19 cellular contexts compared by ENCODE assay signal in genomic region chr19:44975444-44975843, GRCh38. TPM values are rescaled to one million over a fixed set of nuclear protein-coding genes. Genes with fewer than 3 reads are reported as not detected.
A peak's percentile ranks its signal among the peaks of the same experiment; 100 is the strongest.
DNase-seq lines count a peak whose midpoint lies in the region; ATAC-seq and TF ChIP-seq lines count a peak whose summit lies in the region.
"Had no signal": no experiment of that assay in that cellular context is flagged by ENCODE, and none has a peak within 500 bp of the region (broad histone marks: within the 10 kb centered on the region; RNA-seq: fewer than 3 reads in every experiment).

No MANE protein-coding gene starts in this region.

- no peak for DNase-seq in adipocyte (ENCODE audit: low read depth)
- DNase-seq in adrenal gland: peak in 5 of 7 donors; percentile 56 to 75 (median 59)
- DNase-seq in osteoblast (ENCODE audit: insufficient read length, low spot score, missing footprints): peak; percentile 23
- no peak for DNase-seq in DMS 273 treated with DMSO at 0.1 percent for 48 hours (lab: John Stamatoyannopoulos, UW)
- DNase-seq: C1 segment of cervical spinal cord; Calu3; CD4-positive, alpha-beta memory T cell; COR-L47; DMS153; DND-41; GM23248; H7; HCEC 1CT had no signal

- H3K79me2 ChIP-seq in osteoblast (ENCODE audit: insufficient read depth, low read length): peaks cover 1% of the 10 kb centered on the region

- TF ChIP-seq CTCF in adrenal gland (IDR thresholded peaks at IDR 0.05) (no peak), osteoblast (IDR thresholded peaks at IDR 0.05; ENCODE audit: extremely low read depth, low read depth, low read length) (no peak)

- no peak overlapping the region for H2AFZ ChIP-seq in osteoblast (ENCODE audit: low read length)
- H2AFZ ChIP-seq: GM23248 had no signal

- intact Hi-C loops in adrenal gland (cut with DNase I): no loop called here

- TF ChIP-seq POLR2A in adrenal gland (IDR thresholded peaks at IDR 0.05): no peak

- H3K9me3 ChIP-seq in adipocyte (ENCODE audit: control insufficient read depth, low read length) (no peaks in the 10 kb centered on the region), adrenal gland (replicated peaks in 1 of 3) (no peaks in the 10 kb centered on the region), osteoblast (ENCODE audit: low read depth, low read length) (no peaks in the 10 kb centered on the region)

- H3K4me2 ChIP-seq in osteoblast (ENCODE audit: insufficient read depth, low read length): no peak overlapping the region

- H3K36me3 ChIP-seq in adipocyte (ENCODE audit: control insufficient read depth, insufficient read depth, low read length, severe bottlenecking): peaks cover 75% of the 10 kb centered on the region
- H3K36me3 ChIP-seq in adrenal gland (replicated peaks in 1 of 2): peaks cover 0 to 72% of the 10 kb centered on the region in 2 donors
- peaks cover 65% of the 10 kb centered on the region for H3K36me3 ChIP-seq in osteoblast (ENCODE audit: insufficient read depth, low read length)

- H3K9ac ChIP-seq in adipocyte (ENCODE audit: low read length): peak overlapping the region; percentile 18
- H3K9ac ChIP-seq: GM23248 had no signal

- H3K4me1 ChIP-seq in adipocyte (ENCODE audit: control insufficient read depth, insufficient read depth, low read length) (peaks cover 10% of the 10 kb centered on the region), adrenal gland (replicated peaks in 1 of 2) (peaks cover 8 to 25% of the 10 kb centered on the region in 2 donors), osteoblast (ENCODE audit: insufficient read depth, low read length) (no peaks in the 10 kb centered on the region)

- peaks cover 4% of the 10 kb centered on the region for H4K20me1 ChIP-seq in osteoblast (ENCODE audit: insufficient read depth, low read length)

- H3K27me3 ChIP-seq in adipocyte (replicated peaks; ENCODE audit: control insufficient read depth, insufficient read depth, low read length): no peaks in the 10 kb centered on the region
- H3K27me3 ChIP-seq in adrenal gland: no peaks in the 10 kb centered on the region
- H3K27me3 ChIP-seq in osteoblast (ENCODE audit: insufficient read depth, low read length): no peaks in the 10 kb centered on the region

- peak overlapping the region; percentile 57 to 92 (median 74) for H3K27ac ChIP-seq in adrenal gland
- H3K27ac ChIP-seq in osteoblast (ENCODE audit: low read depth, low read length): no peak overlapping the region
- H3K27ac ChIP-seq: GM23248 had no signal

- no peak for ATAC-seq in HG02763 (IDR thresholded peaks at IDR 0.05; ENCODE audit: unreplicated experiment)
- no peak for ATAC-seq in GM18870 (IDR thresholded peaks at IDR 0.05; ENCODE audit: unreplicated experiment)

- WGBS in adrenal gland, 4 donors: 28 to 77% (median 59%) methylated on average over 4 of the region's 4 CpGs

- H3K4me3 ChIP-seq in adipocyte (ENCODE audit: low read length) (no peak overlapping the region), adrenal gland (no peak overlapping the region), osteoblast (ENCODE audit: insufficient read depth, low read length) (no peak overlapping the region)
- H3K4me3 ChIP-seq: GM23248 had no signal

RNA-seq across cellular contexts. Expression of gene CLPTM1, which starts 20.3 kb away (rescaled TPM):
- total RNA-seq in adrenal gland: 100 to 1,000 TPM; 107 to 293 (median 256) TPM
- polyA plus RNA-seq in adrenal gland: 100 to 1,000 TPM; 220 to 306 (median 233) TPM
- 45.2 and 61.3 TPM in 2 replicates for total RNA-seq in osteoblast

RNA-seq across cellular contexts. Expression of gene RELB, which starts 25.8 kb away (rescaled TPM):
- total RNA-seq in adrenal gland: 10 to 100 TPM in 7 of 8 donors, 1 to 10 TPM in 1; 6.5 to 39.1 (median 13.0) TPM
- 10 to 100 TPM in 2 of 3 donors, 1 to 10 TPM in 1; 3.9 to 17.7 (median 12.4) TPM for polyA plus RNA-seq in adrenal gland
- total RNA-seq in osteoblast: 8.5 and 9.8 TPM in 2 replicates

RNA-seq across cellular contexts. Expression of gene APOC2, which starts 29.6 kb away (rescaled TPM):
- total RNA-seq in adrenal gland (10 to 100 TPM in 1 of 8 donors, 1 to 10 TPM in 6, not detected in 1; 1.3 to 12.2 (median 4.2) TPM), osteoblast (not detected in 2 replicates)
- 10 to 100 TPM in 2 of 3 donors, 1 to 10 TPM in 1; 5.4 to 68.1 (median 14.2) TPM for polyA plus RNA-seq in adrenal gland
- total RNA-seq: A172, A673, Calu3, GM23248, H1, H7 had no signal
- polyA plus RNA-seq: BJ; CD4-positive, alpha-beta memory T cell; GM23248; H1 had no signal

RNA-seq across cellular contexts. Expression of gene APOC4, which starts 33.4 kb away (rescaled TPM):
- total RNA-seq in adrenal gland (1 to 10 TPM in 3 of 8 donors, under 1 TPM in 1, not detected in 4; 0.83 to 4.5 (median 1.4) TPM), osteoblast (not detected in 2 replicates)
- 1 to 10 TPM in 1 of 3 donors, under 1 TPM in 1, not detected in 1; 0.67 to 2.4 TPM for polyA plus RNA-seq in adrenal gland
- total RNA-seq: A172; A673; Calu3; CD4-positive, alpha-beta memory T cell; GM23248; H1; H7 had no signal
- polyA plus RNA-seq: BJ; CD4-positive, alpha-beta memory T cell; GM23248; H1 had no signal

Comparison
In these comparisons a context has a peak if more than half of its experiments do, and no peak if none do; other contexts are left out.
1. DNase-seq: peak in adrenal gland (5 of 7) and osteoblast (single experiment); none in adipocyte (single experiment) and DMS 273 treated with DMSO at 0.1 percent for 48 hours (single experiment).